Comparison of ENCODE assay signal across 8 cellular contexts in genomic region chr6:125099211-125100017, GRCh38. TPM values are rescaled to one million over a fixed set of nuclear protein-coding genes. Genes with fewer than 3 reads are reported as not detected.
DNase-seq lines count a peak whose midpoint lies in the region; ATAC-seq and TF ChIP-seq lines count a peak whose summit lies in the region.

No MANE protein-coding gene starts in this region.

- H3K4me3 ChIP-seq in neuron (ENCODE audit: low read length) (peak overlapping the region; percentile 31), vagina (peak overlapping the region; percentile 50 to 53)

- no peaks in the 10 kb centered on the region for H3K9me3 Mint-ChIP-seq in activated naive CD4-positive, alpha-beta T cell treated with anti-CD3 and anti-CD28 coated beads, Interleukin-2, amount 50 U/mL, for 24 hours

- peak; percentile 78 for ATAC-seq in GM18498 (IDR thresholded peaks at IDR 0.05; ENCODE audit: unreplicated experiment)
- peak; percentile 72 for ATAC-seq in HG02798 (IDR thresholded peaks at IDR 0.05; ENCODE audit: poor library complexity, unreplicated experiment)

- no peak overlapping the region for H2AFZ ChIP-seq in neuron (ENCODE audit: low read depth, low read length)

- intact Hi-C loops in vagina (cut with DNase I) = loop anchor here (10.0 kb wide), 1 partner anchor 135 kb away; the partner anchor contains the start of gene RNF217

- H3K9me3 ChIP-seq in neuron (ENCODE audit: low read length) (no peaks in the 10 kb centered on the region), vagina (no peaks in the 10 kb centered on the region)

- no peak overlapping the region for H3K27ac Mint-ChIP-seq in activated naive CD4-positive, alpha-beta T cell treated with anti-CD3 and anti-CD28 coated beads, Interleukin-2, amount 50 U/mL, for 24 hours

- no peak for TF ChIP-seq POLR2A in vagina (IDR thresholded peaks at IDR 0.05)

- H3K4me3 Mint-ChIP-seq in activated naive CD4-positive, alpha-beta T cell treated with anti-CD3 and anti-CD28 coated beads, Interleukin-2, amount 50 U/mL, for 24 hours = peak overlapping the region; percentile 73

- no peaks in the 10 kb centered on the region for H3K36me3 ChIP-seq in neuron (ENCODE audit: insufficient read depth, low read length)
- no peaks in the 10 kb centered on the region for H3K36me3 ChIP-seq in vagina

- peak; percentile 29 for DNase-seq in NCI-H2227 treated with DMSO at 0.1 percent for 48 hours (lab: John Stamatoyannopoulos, UW)
- DNase-seq in glomerular visceral epithelial cell (ENCODE audit: extremely low spot score) = peak; percentile 78
- DNase-seq in vagina (ENCODE audit: extremely low spot score in 2 of 2) = no peak
- no peak for DNase-seq in GM19240 (ENCODE audit: insufficient read length, low spot score)

- H3K4me1 ChIP-seq in neuron (ENCODE audit: insufficient read depth, low read length) (peaks cover 10% of the 10 kb centered on the region), vagina (peaks cover 17% of the 10 kb centered on the region)

- no peak overlapping the region for H3K27ac ChIP-seq in vagina

- peaks cover 21% of the 10 kb centered on the region for H3K4me1 Mint-ChIP-seq in activated naive CD4-positive, alpha-beta T cell treated with anti-CD3 and anti-CD28 coated beads, Interleukin-2, amount 50 U/mL, for 24 hours

- no peak for TF ChIP-seq CTCF in vagina (IDR thresholded peaks at IDR 0.05)

- H3K36me3 Mint-ChIP-seq in activated naive CD4-positive, alpha-beta T cell treated with anti-CD3 and anti-CD28 coated beads, Interleukin-2, amount 50 U/mL, for 24 hours = no peaks in the 10 kb centered on the region

- H3K27me3 Mint-ChIP-seq in activated naive CD4-positive, alpha-beta T cell treated with anti-CD3 and anti-CD28 coated beads, Interleukin-2, amount 50 U/mL, for 24 hours = peaks cover 2% of the 10 kb centered on the region

- no peaks in the 10 kb centered on the region for H3K27me3 ChIP-seq in neuron (ENCODE audit: insufficient read depth, low read length)
- no peaks in the 10 kb centered on the region for H3K27me3 ChIP-seq in vagina

RNA-seq across cellular contexts. Expression of gene TPD52L1, which starts 54.2 kb away (rescaled TPM):
- 85.0 TPM for total RNA-seq in vagina

Comparison
In these comparisons a context has a peak if more than half of its experiments do, and no peak if none do; other contexts are left out.
1. DNase-seq: peak in NCI-H2227 treated with DMSO at 0.1 percent for 48 hours (single experiment) and glomerular visceral epithelial cell (single experiment); none in vagina (0 of 2) and GM19240 (single experiment).